8 cellular contexts compared by ENCODE assay signal in the genomic region with DNA sequence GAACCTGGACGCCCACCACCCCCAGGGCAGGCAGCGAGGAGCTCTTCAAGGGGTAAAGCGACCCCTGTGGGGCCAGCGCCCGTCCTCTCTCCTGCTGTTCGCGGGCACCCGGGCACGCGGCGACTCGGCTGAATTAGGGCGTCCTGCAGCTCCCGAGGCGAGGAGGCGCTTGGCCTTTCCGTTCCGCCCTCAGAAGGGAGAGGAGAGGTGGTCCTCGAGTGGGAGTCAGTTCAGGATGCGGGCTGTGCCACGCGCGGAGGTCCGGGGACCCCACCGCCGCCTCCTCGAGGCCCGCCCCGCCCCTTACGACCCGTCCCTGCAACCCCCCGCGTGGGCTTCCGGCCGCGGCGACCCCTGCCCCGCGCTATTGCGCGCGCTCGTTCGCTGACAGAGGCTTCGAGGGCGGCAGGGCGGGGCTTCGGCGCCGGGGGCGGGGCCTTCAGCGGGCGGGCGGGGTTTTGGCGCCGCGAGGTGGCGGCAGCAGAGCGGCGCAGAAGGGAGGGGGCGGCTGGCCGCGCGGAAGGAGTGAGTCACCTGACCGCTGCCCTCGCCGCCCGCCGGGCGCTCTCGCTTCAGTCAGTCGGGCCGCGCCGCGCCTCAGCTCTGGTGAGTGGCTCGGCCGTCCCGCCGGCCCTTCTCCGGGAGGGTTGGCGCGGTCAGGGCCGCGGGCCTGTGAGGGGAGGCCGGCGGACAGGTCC. TPM values are rescaled to one million over a fixed set of nuclear protein-coding genes. Genes with fewer than 3 reads are reported as not detected.
DNase-seq lines count a peak whose midpoint lies in the region; ATAC-seq and TF ChIP-seq lines count a peak whose summit lies in the region.

Gene BACH1, plus strand, starts transcription at position 575 of the 698 bp plus-strand sequence. CDS start 22,359 bp downstream, outside the sequence.

- 17% methylated on average over 9 of the region's 87 CpGs; no CpG with 5 or more reads in 1 of the 2 donors for WGBS in upper lobe of left lung, 2 donors

- H3K36me3 ChIP-seq in adipocyte (ENCODE audit: control insufficient read depth, insufficient read depth, low read length, severe bottlenecking) (no peaks in the 10 kb centered on the region), upper lobe of left lung (no peaks in the 10 kb centered on the region)

- DNase-seq in NCI-H1436 treated with DMSO at 0.1 percent for 48 hours (lab: John Stamatoyannopoulos, UW) (peak; percentile 48), T follicular helper cell (ENCODE audit: low read depth) (peak; percentile 73), adipocyte (ENCODE audit: low read depth) (peak; percentile 97), cardiac septum (ENCODE audit: low spot score) (peak; percentile 95), posterior vena cava (ENCODE audit: low spot score) (peak; percentile 97), upper lobe of left lung (peak; percentile 93 to 98)

- H3K27ac ChIP-seq in upper lobe of left lung = peak within 1 kb of the TSS; percentile 97 to 100 (median 98)

- TF ChIP-seq CTCF in upper lobe of left lung (IDR thresholded peaks at IDR 0.05) = peak; percentile 39 to 79 (median 53)

- peak within 1 kb of the TSS; percentile 92 for H3K9ac ChIP-seq in adipocyte (ENCODE audit: low read length)

- H3K27me3 ChIP-seq in adipocyte (replicated peaks; ENCODE audit: control insufficient read depth, insufficient read depth, low read length) = no peaks in the 10 kb centered on the region
- H3K27me3 ChIP-seq in upper lobe of left lung = no peaks in the 10 kb centered on the region

- H3K9me3 ChIP-seq in adipocyte (ENCODE audit: control insufficient read depth, low read length) (no peaks in the 10 kb centered on the region), upper lobe of left lung (no peaks in the 10 kb centered on the region)

- intact Hi-C loops in cardiac septum (cut with DNase I) = loop anchor here (2.0 to 5.0 kb wide), 2 partner anchors 44 to 136 kb away; no protein-coding TSS in a partner anchor
- intact Hi-C loops in posterior vena cava (cut with DNase I) = loop anchor here in 1 of 2 donors (10.0 kb wide), 1 partner anchor 134 kb away; no protein-coding TSS in a partner anchor

- H3K4me3 ChIP-seq in adipocyte (ENCODE audit: low read length) (peak within 1 kb of the TSS; percentile 97), upper lobe of left lung (peak within 1 kb of the TSS; percentile 51 to 95 (median 72))

- no peak for TF ChIP-seq EP300 in upper lobe of left lung (IDR thresholded peaks at IDR 0.05)

- peaks cover 39% of the 10 kb centered on the region for H3K4me1 ChIP-seq in adipocyte (ENCODE audit: control insufficient read depth, insufficient read depth, low read length)
- H3K4me1 ChIP-seq in upper lobe of left lung = peaks cover 35 to 45% (median 41%) of the 10 kb centered on the region in 4 donors

- ATAC-seq in HG02759 (IDR thresholded peaks at IDR 0.05; ENCODE audit: unreplicated experiment) = peak; percentile 64
- ATAC-seq in upper lobe of left lung (ENCODE audit: low FRiP score in 2 of 2) = peak; percentile 92 to 96

- TF ChIP-seq POLR2A in GM10847 (IDR thresholded peaks at IDR 0.05; ENCODE audit: extremely low read depth, insufficient read length) (peak; percentile 92), upper lobe of left lung (IDR thresholded peaks at IDR 0.05) (peak; percentile 29 to 97 (median 80))

RNA-seq across cellular contexts. Expression of gene BACH1, which starts in this region (rescaled TPM):
- 51.3 TPM for total RNA-seq in cardiac septum
- 10 to 100 TPM; 50.1 to 84.0 TPM for total RNA-seq in posterior vena cava
- total RNA-seq in upper lobe of left lung = 100 to 1,000 TPM in 2 of 6 donors, 10 to 100 TPM in 4; 41.6 to 119 (median 78.9) TPM

Comparison
In these comparisons a context has a peak if more than half of its experiments do, and no peak if none do; other contexts are left out.
1. Peak in every context shown above with its lines: DNase-seq, ATAC-seq, H3K4me3 ChIP-seq and H3K27ac ChIP-seq.